Comparison of ENCODE assay signal across 10 cellular contexts in genomic region chr17:74467221-74467951, GRCh38. TPM values are rescaled to one million over a fixed set of nuclear protein-coding genes. Genes with fewer than 3 reads are reported as not detected.
DNase-seq lines count a peak whose midpoint lies in the region; ATAC-seq and TF ChIP-seq lines count a peak whose summit lies in the region.
"Had no signal": no experiment of that assay in that cellular context is flagged by ENCODE, and none has a peak within 500 bp of the region (broad histone marks: within the 10 kb centered on the region; RNA-seq: fewer than 3 reads in every experiment).

No MANE protein-coding gene starts in this region.

- no peak for TF ChIP-seq POLR2A in uterus (IDR thresholded peaks at IDR 0.05)

- peak; percentile 32 for DNase-seq in NAMALWA (ENCODE audit: low spot score)
- no peak for DNase-seq in DMS79 (lab: John Stamatoyannopoulos, UW)
- DNase-seq in H4 (ENCODE audit: low spot score), result no peak
- no peak for DNase-seq in stimulated activated CD4-positive, alpha-beta T cell treated with anti-CD3 and anti-CD28 coated beads, Interleukin-4, amount 100 ng/mL, for 1 hour
- DNase-seq in uterus, result no peak

- H3K27ac ChIP-seq in uterus, result no peak overlapping the region

- no peaks in the 10 kb centered on the region for H3K9me3 ChIP-seq in iPS-18c (ENCODE audit: control insufficient read depth, insufficient read depth, low read length)
- no peaks in the 10 kb centered on the region for H3K9me3 ChIP-seq in uterus

- TF ChIP-seq CTCF in uterus (IDR thresholded peaks at IDR 0.05), result no peak

- H3K4me1 ChIP-seq in uterus, result no peaks in the 10 kb centered on the region

- H3K27me3 ChIP-seq in uterus, result no peaks in the 10 kb centered on the region

- ATAC-seq in GM18519 (IDR thresholded peaks at IDR 0.05; ENCODE audit: low FRiP score, unreplicated experiment) (peak; percentile 59), GM21723 (IDR thresholded peaks at IDR 0.05; ENCODE audit: unreplicated experiment) (peak; percentile 62)

- intact Hi-C loops in uterus (cut with DNase I; ENCODE audit: low total_unique reads), result no loop called here

- no peaks in the 10 kb centered on the region for H3K36me3 ChIP-seq in uterus

- H3K4me3 ChIP-seq in iPS-18c (ENCODE audit: insufficient read depth, low read depth, low read length), result peak overlapping the region; percentile 29
- H3K4me3 ChIP-seq in uterus, result no peak overlapping the region

RNA-seq across cellular contexts. Expression of gene CD300A, which starts 1.0 kb away (rescaled TPM):
- total RNA-seq in H4 (2014; rRNA removed; shearing (Covaris generic)), result not detected in 2 replicates
- 10 to 100 TPM in 1 of 4 donors, 1 to 10 TPM in 2, not detected in 1; 3.2 to 10.9 (median 4.0) TPM for total RNA-seq in uterus
- total RNA-seq: dermis microvascular lymphatic vessel endothelial cell, NCI-H460 had no signal

RNA-seq across cellular contexts. Expression of gene GPRC5C, which starts 35.5 kb away (rescaled TPM):
- total RNA-seq in H4 (2014; rRNA removed; shearing (Covaris generic)), result 63.4 and 78.9 TPM in 2 replicates
- 10 to 100 TPM in 3 of 4 donors, 1 to 10 TPM in 1; 2.8 to 56.8 (median 27.6) TPM for total RNA-seq in uterus
